ENCODE assay signal across 8 cellular contexts in genomic region chr11:119728651-119729580, GRCh38. TPM values are rescaled to one million over a fixed set of nuclear protein-coding genes. Genes with fewer than 3 reads are reported as not detected.
DNase-seq lines count a peak whose midpoint lies in the region; ATAC-seq and TF ChIP-seq lines count a peak whose summit lies in the region.

Gene NECTIN1, minus strand, starts transcription at chr11:119729200. Its CDS starts 647 bp downstream, at chr11:119728553.

- intact Hi-C loops in stomach (cut with DNase I; ENCODE audit: low total_unique reads) = no loop called here

- H3K36me3 Mint-ChIP-seq in neural progenitor cell = no peaks in the 10 kb centered on the region

- H3K4me1 ChIP-seq in RWPE2 (ENCODE audit: insufficient read depth, poor library complexity, severe bottlenecking) (peaks cover 28% of the 10 kb centered on the region), neural progenitor cell (peaks cover 40% of the 10 kb centered on the region), stomach (peaks cover 17 to 45% (median 39%) of the 10 kb centered on the region in 4 donors)

- H3K4me2 ChIP-seq in neural progenitor cell = peak within 1 kb of the TSS; percentile 97

- H3K9me3 Mint-ChIP-seq in neural progenitor cell = no peaks in the 10 kb centered on the region

- peak within 1 kb of the TSS; percentile 100 for H3K4me3 ChIP-seq in RWPE2 (ENCODE audit: severe bottlenecking)
- H3K4me3 ChIP-seq in fibroblast of villous mesenchyme (ENCODE audit: low read depth, low read length) = peak within 1 kb of the TSS; percentile 75
- peak within 1 kb of the TSS; percentile 99 for H3K4me3 ChIP-seq in neural progenitor cell
- H3K4me3 ChIP-seq in stomach = peak within 1 kb of the TSS; percentile 76 to 95 (median 86)

- peaks cover 39% of the 10 kb centered on the region for H4K20me1 ChIP-seq in neural progenitor cell (ENCODE audit: low read depth)

- TF ChIP-seq EP300 in stomach (IDR thresholded peaks at IDR 0.05) = no peak

- peak within 1 kb of the TSS; percentile 85 for H3K9ac ChIP-seq in neural progenitor cell

- peak within 1 kb of the TSS; percentile 97 for H3K27ac Mint-ChIP-seq in neural progenitor cell

- in situ Hi-C loops in KBM-7 (cut with MboI; ENCODE audit: low pct_unique_long_range_greater_than_20kb, low sequenced_read_pairs) = no loop called here

- H3F3A ChIP-seq in neural progenitor cell (ENCODE audit: low read depth) = peaks cover 25% of the 10 kb centered on the region

- H3K9me3 ChIP-seq in RWPE2 (ENCODE audit: severe bottlenecking) (no peaks in the 10 kb centered on the region), neural progenitor cell (ENCODE audit: low read depth) (no peaks in the 10 kb centered on the region), stomach (no peaks in the 10 kb centered on the region)

- 0 to 1% (median 0%) methylated on average over 23 to 117 of the region's 128 CpGs for WGBS in stomach, 5 donors

- peak within 1 kb of the TSS; percentile 64 for H2AFZ ChIP-seq in neural progenitor cell (replicated peaks)

- H3K4me3 Mint-ChIP-seq in neural progenitor cell = peak within 1 kb of the TSS; percentile 100

- ATAC-seq in GM21717 (IDR thresholded peaks at IDR 0.05; ENCODE audit: unreplicated experiment) (peak; percentile 79), RWPE2 (ENCODE audit: low read depth) (peak; percentile 76)

- TF ChIP-seq POLR2A in stomach (IDR thresholded peaks at IDR 0.05) = no peak

- TF ChIP-seq CTCF in RWPE2 (IDR thresholded peaks at IDR 0.05; ENCODE audit: poor library complexity, severe bottlenecking) (peak; percentile 98), fibroblast of villous mesenchyme (IDR thresholded peaks at IDR 0.05; ENCODE audit: insufficient read depth, low read depth, low read length) (peak; percentile 78), neural progenitor cell (IDR thresholded peaks at IDR 0.05) (peak; percentile 98), stomach (IDR thresholded peaks at IDR 0.05) (peak in 5 of 7 experiments; percentile 75 to 97 (median 94))

- peaks cover 44% of the 10 kb centered on the region for H3K36me3 ChIP-seq in RWPE2 (ENCODE audit: low read depth)
- H3K36me3 ChIP-seq in neural progenitor cell = no peaks in the 10 kb centered on the region
- no peaks in the 10 kb centered on the region for H3K36me3 ChIP-seq in stomach

- H3K79me2 ChIP-seq in neural progenitor cell (ENCODE audit: low read depth) = peaks cover 49% of the 10 kb centered on the region

- H3K27ac ChIP-seq in RWPE2 (ENCODE audit: poor library complexity, severe bottlenecking) (peak within 1 kb of the TSS; percentile 65), neural progenitor cell (peak within 1 kb of the TSS; percentile 90), stomach (peak within 1 kb of the TSS; percentile 86 to 95 (median 94))

- H3K27me3 ChIP-seq in RWPE2 (ENCODE audit: insufficient read depth, poor library complexity, severe bottlenecking) (no peaks in the 10 kb centered on the region), neural progenitor cell (no peaks in the 10 kb centered on the region), stomach (no peaks in the 10 kb centered on the region)

- DNase-seq in EL (peak; percentile 84), KBM-7 (peak; percentile 88), RWPE2 (ENCODE audit: low spot score) (peak; percentile 88), activated gamma-delta T cell (lab: John Stamatoyannopoulos, UW) (peak; percentile 64), fibroblast of villous mesenchyme (ENCODE audit: low read depth) (peak; percentile 80), neural progenitor cell (ENCODE audit: low spot score) (peak; percentile 97), stomach (peak; percentile 91)

- H3K27me3 Mint-ChIP-seq in neural progenitor cell (ENCODE audit: insufficient read depth, low read depth) = no peaks in the 10 kb centered on the region

- peaks cover 49% of the 10 kb centered on the region for H3K4me1 Mint-ChIP-seq in neural progenitor cell

RNA-seq across cellular contexts. Expression of gene NECTIN1, which starts in this region (rescaled TPM):
- total RNA-seq in fibroblast of villous mesenchyme (3.9 and 4.8 TPM in 2 replicates), neural progenitor cell (ENCODE audit: low replicate concordance) (19.5 and 27.4 TPM in 2 replicates), stomach (10 to 100 TPM in 2 of 5 donors, 1 to 10 TPM in 3; 5.4 to 92.1 (median 6.5) TPM)
- polyA plus RNA-seq in stomach = 10 to 100 TPM in 1 of 3 donors, 1 to 10 TPM in 2; 1.2 to 20.9 (median 3.1) TPM

Comparison
In these comparisons a context has a peak if more than half of its experiments do, and no peak if none do; other contexts are left out.
1. Peak in every context shown above with its lines: DNase-seq, ATAC-seq, H3K4me3 ChIP-seq and H3K27ac ChIP-seq.